8 cellular contexts compared by ENCODE assay signal in genomic region chr11:84437129-84438123, GRCh38.
DNase-seq lines count a peak whose midpoint lies in the region; ATAC-seq and TF ChIP-seq lines count a peak whose summit lies in the region.

No MANE protein-coding gene starts in this region.

- H3K4me1 Mint-ChIP-seq in IgD-negative memory B cell: peaks cover 2 to 6% (median 5%) of the 10 kb centered on the region in 3 donors

- intact Hi-C loops in breast epithelium (cut with DNase I; ENCODE audit: low total_unique reads): no loop called here

- peak overlapping the region in 3 of 4 donors; percentile 30 to 77 (median 41) for H3K4me3 Mint-ChIP-seq in IgD-negative memory B cell

- peak; percentile 27 for DNase-seq in GM10248 (ENCODE audit: extremely low spot score)
- DNase-seq in breast epithelium (ENCODE audit: low spot score in 2 of 2): no peak
- DNase-seq in NCI-H2171 treated with DMSO at 0.1 percent for 48 hours (lab: John Stamatoyannopoulos, UW): no peak
- DNase-seq in activated CD4-positive, CD25-positive, alpha-beta regulatory T cell (lab: John Stamatoyannopoulos, UW): no peak
- no peak for DNase-seq in stimulated activated CD4-positive, alpha-beta T cell treated with anti-CD3 and anti-CD28 coated beads, Interleukin-1b, Interleukin-23, amount 100 ng/mL, for 48 hours

- no peaks in the 10 kb centered on the region for H3K9me3 ChIP-seq in breast epithelium
- no peaks in the 10 kb centered on the region for H3K9me3 ChIP-seq in muscle layer of duodenum (ENCODE audit: control insufficient read depth in 1 of 2, low read length in 2 of 2)

- H3K36me3 Mint-ChIP-seq in IgD-negative memory B cell: no peaks in the 10 kb centered on the region

- CTCF ChIA-PET in GM10248 (lab: Yijun Ruan, JAX): interaction anchor here (0.8 to 1.5 kb wide), 3 partner anchors 9 to 15 kb away, joined by 4 to 5 read pairs (median 4); no protein-coding TSS in a partner anchor

- H3K27me3 Mint-ChIP-seq in IgD-negative memory B cell: peaks cover 16% of the 10 kb centered on the region

- H3K4me1 ChIP-seq in breast epithelium (no peaks in the 10 kb centered on the region), muscle layer of duodenum (ENCODE audit: control insufficient read depth in 1 of 2, insufficient read depth in 2 of 2, low read length in 2 of 2) (no peaks in the 10 kb centered on the region)

- POLR2A ChIA-PET in GM10248 (lab: Yijun Ruan, JAX): no interaction called here

- no peak for TF ChIP-seq POLR2A in breast epithelium (IDR thresholded peaks at IDR 0.05)

- no peak overlapping the region for H3K27ac Mint-ChIP-seq in IgD-negative memory B cell

- TF ChIP-seq CTCF in GM10248 (IDR thresholded peaks at IDR 0.05; ENCODE audit: control extremely low read depth, extremely low read depth, low read depth, missing control alignments) (no peak), breast epithelium (IDR thresholded peaks at IDR 0.05) (no peak)

- no peaks in the 10 kb centered on the region for H3K36me3 ChIP-seq in breast epithelium
- no peaks in the 10 kb centered on the region for H3K36me3 ChIP-seq in muscle layer of duodenum (ENCODE audit: control insufficient read depth in 1 of 2, insufficient read depth in 2 of 2, low read length in 2 of 2)

- H3K4me3 ChIP-seq in breast epithelium (peak overlapping the region in 2 of 3 donors; percentile 23 to 50), muscle layer of duodenum (ENCODE audit: low read depth in 1 of 2, low read length in 2 of 2) (peak overlapping the region; percentile 27 to 43)

- H3K27me3 ChIP-seq in breast epithelium: no peaks in the 10 kb centered on the region
- H3K27me3 ChIP-seq in muscle layer of duodenum (ENCODE audit: low read depth, low read length): no peaks in the 10 kb centered on the region

- peaks cover 0 to 6% (median 3%) of the 10 kb centered on the region in 3 donors for H3K9me3 Mint-ChIP-seq in IgD-negative memory B cell

- ATAC-seq in GM21529 (IDR thresholded peaks at IDR 0.05; ENCODE audit: unreplicated experiment): peak; percentile 87

- no peak overlapping the region for H3K27ac ChIP-seq in breast epithelium
- H3K27ac ChIP-seq in muscle layer of duodenum (ENCODE audit: low read length): no peak overlapping the region
